ENCODE assay signal across 17 cellular contexts in genomic region chr12:94055528-94055927, GRCh38.
"Had no signal": no experiment of that assay in that cellular context is flagged by ENCODE, and none has a peak within 500 bp of the region (broad histone marks: within the 10 kb centered on the region; RNA-seq: fewer than 3 reads in every experiment).

No MANE protein-coding gene starts in this region.

- H2AFZ ChIP-seq: neural progenitor cell, parathyroid adenoma had no signal

- H3K4me2 ChIP-seq: neural progenitor cell had no signal

- H3K36me3 ChIP-seq: lower lobe of right lung, neural progenitor cell, spleen, suprapubic skin had no signal

- H3K9ac ChIP-seq: neural progenitor cell, parathyroid adenoma had no signal

- H3K27me3 ChIP-seq: neural progenitor cell, spleen, suprapubic skin had no signal

- H3K9me3 ChIP-seq: lower lobe of right lung, suprapubic skin had no signal

- DNase-seq: cortex of kidney; dorsolateral prefrontal cortex; effector CD4-positive, alpha-beta T cell; hypothalamus; immature natural killer cell; islet precursor cell; kidney glomerular epithelial cell; left ventricle myocardium superior; lower lobe of right lung; naive thymus-derived CD4-positive, alpha-beta T cell; spleen; stimulated activated CD4-positive, alpha-beta T cell treated with anti-CD3 and anti-CD28 coated beads, Interleukin-4, amount 100 ng/mL, for 4 hours; stimulated activated naive CD4-positive, alpha-beta T cell; stimulated activated naive CD8-positive, alpha-beta T cell treated with anti-CD3 and anti-CD28 coated beads, Interleukin-15, amount 100 ng/mL, for 72 hours had no signal

- H3K79me2 ChIP-seq: parathyroid adenoma had no signal

- H3K27ac ChIP-seq: dorsolateral prefrontal cortex, lower lobe of right lung, neural progenitor cell, parathyroid adenoma, spleen, suprapubic skin had no signal

- H3K4me1 ChIP-seq: parathyroid adenoma, spleen, suprapubic skin had no signal

- H3K4me3 ChIP-seq: dorsolateral prefrontal cortex, lower lobe of right lung, neural progenitor cell, spleen, suprapubic skin had no signal
